16 cellular contexts compared by ENCODE assay signal in genomic region chr13:65460136-65460535, GRCh38.
A peak's percentile ranks its signal among the peaks of the same experiment; 100 is the strongest.
DNase-seq lines count a peak whose midpoint lies in the region; ATAC-seq and TF ChIP-seq lines count a peak whose summit lies in the region.
"Had no signal": no experiment of that assay in that cellular context is flagged by ENCODE, and none has a peak within 500 bp of the region (broad histone marks: within the 10 kb centered on the region; RNA-seq: fewer than 3 reads in every experiment).

No MANE protein-coding gene starts in this region.

- H3K23ac ChIP-seq in IMR-90 (ENCODE audit: low read depth, low read length), result no peak overlapping the region
- H3K23ac ChIP-seq in mesenchymal stem cell (ENCODE audit: low read length in 2 of 2), result no peak overlapping the region

- H3K9me1 ChIP-seq in IMR-90 (ENCODE audit: insufficient read depth, low read length), result no peaks in the 10 kb centered on the region

- H2BK15ac ChIP-seq in IMR-90 (ENCODE audit: low read depth, low read length), result no peak overlapping the region
- H2BK15ac ChIP-seq in mesenchymal stem cell (ENCODE audit: low read depth, poor library complexity, severe bottlenecking), result no peak overlapping the region

- H3K4ac ChIP-seq in IMR-90 (ENCODE audit: low read depth, low read length) (no peak overlapping the region), mesenchymal stem cell (ENCODE audit: low read depth in 1 of 2, low read length in 2 of 2) (no peak overlapping the region)

- H2BK120ac ChIP-seq in IMR-90 (ENCODE audit: low read depth, low read length) (no peak overlapping the region), mesenchymal stem cell (ENCODE audit: low read depth, low read length) (no peak overlapping the region)

- dilution Hi-C loops in IMR-90 (cut with HindIII; ENCODE audit: low sequenced_read_pairs, unreplicated experiment), result no loop called here

- no peak overlapping the region for H4K91ac ChIP-seq in IMR-90 (ENCODE audit: insufficient read depth, low read depth, low read length)
- H4K91ac ChIP-seq in mesenchymal stem cell (ENCODE audit: low read length), result no peak overlapping the region

- H3K4me1 ChIP-seq in IMR-90 (ENCODE audit: control insufficient read depth, insufficient read depth, low read length) (peaks cover 4% of the 10 kb centered on the region; the same call in 1 of the 2 replicates), mesenchymal stem cell (ENCODE audit: control insufficient read depth, insufficient read depth, low read depth, low read length) (no peaks in the 10 kb centered on the region), prostate gland (replicated peaks) (no peaks in the 10 kb centered on the region)

- H2AFZ ChIP-seq in IMR-90 (replicated peaks; ENCODE audit: low read length, poor library complexity), result no peak overlapping the region
- no peak overlapping the region for H2AFZ ChIP-seq in mesenchymal stem cell (ENCODE audit: low read depth, low read length)

- TF ChIP-seq POLR2A in IMR-90 (IDR thresholded peaks at IDR 0.05; ENCODE audit: low read depth, low read length) (no peak), prostate gland (IDR thresholded peaks at IDR 0.05) (no peak)

- H3K79me1 ChIP-seq in IMR-90 (ENCODE audit: low read depth in 1 of 2, low read length in 2 of 2) (no peaks in the 10 kb centered on the region), mesenchymal stem cell (replicated peaks; ENCODE audit: low read length, poor library complexity, severe bottlenecking) (no peaks in the 10 kb centered on the region)

- H3K36me3 ChIP-seq in IMR-90 (ENCODE audit: control insufficient read depth, insufficient read depth, low read length) (no peaks in the 10 kb centered on the region), mesenchymal stem cell (ENCODE audit: control insufficient read depth in 1 of 2, insufficient read depth in 2 of 2, low read depth in 1 of 2, low read length in 2 of 2) (no peaks in the 10 kb centered on the region), prostate gland (no peaks in the 10 kb centered on the region)

- no peak for TF ChIP-seq RAD21 in IMR-90 (IDR thresholded peaks at IDR 0.05; ENCODE audit: low read length)

- H2AK5ac ChIP-seq in IMR-90 (ENCODE audit: low read depth, low read length) (no peak overlapping the region), mesenchymal stem cell (ENCODE audit: low read length, severe bottlenecking) (no peak overlapping the region)

- H4K8ac ChIP-seq in IMR-90 (ENCODE audit: low read depth in 2 of 2, low read length in 2 of 2) (no peak overlapping the region; a peak in 1 of 4 replicates), mesenchymal stem cell (ENCODE audit: low read length) (no peak overlapping the region)

- H2BK5ac ChIP-seq in IMR-90 (ENCODE audit: low read depth, low read length, poor library complexity, severe bottlenecking) (no peak overlapping the region), mesenchymal stem cell (ENCODE audit: low read depth, low read length, poor library complexity, severe bottlenecking) (no peak overlapping the region)

- H2BK20ac ChIP-seq in IMR-90 (ENCODE audit: low read depth, low read length), result no peak overlapping the region

- no peak overlapping the region for H3K56ac ChIP-seq in IMR-90 (ENCODE audit: extremely low read depth, insufficient read depth, low read length)

- no peak overlapping the region for H3K14ac ChIP-seq in IMR-90 (replicated peaks; ENCODE audit: low read depth, low read length)
- no peak overlapping the region for H3K14ac ChIP-seq in mesenchymal stem cell (ENCODE audit: low read length in 2 of 2)

- no peak overlapping the region for H4K5ac ChIP-seq in IMR-90 (ENCODE audit: low read depth, low read length)

- no peak overlapping the region for H3K4me2 ChIP-seq in IMR-90 (ENCODE audit: low read depth, low read length)
- no peak overlapping the region for H3K4me2 ChIP-seq in mesenchymal stem cell (ENCODE audit: low read length, poor library complexity, severe bottlenecking)

- no peak overlapping the region for H3K4me3 ChIP-seq in IMR-90 (ENCODE audit: insufficient read depth, low read depth, low read length)
- H3K4me3 ChIP-seq in mesenchymal stem cell (ENCODE audit: insufficient read depth in 1 of 2, low read depth in 1 of 2, low read length in 2 of 2), result no peak overlapping the region
- no peak overlapping the region for H3K4me3 ChIP-seq in prostate gland

- CTCF ChIA-PET in IMR-90 (lab: Yijun Ruan, JAX), result no interaction called here

- H3K9me3 ChIP-seq in IMR-90 (ENCODE audit: control insufficient read depth, insufficient read depth, low read length) (no peaks in the 10 kb centered on the region), mesenchymal stem cell (ENCODE audit: control insufficient read depth, low read length) (no peaks in the 10 kb centered on the region), prostate gland (no peaks in the 10 kb centered on the region)

- no TSS peak for BruUV-seq in IMR-90 (replicated peaks; lab: Mats Ljungman, UMichigan)

- no peaks in the 10 kb centered on the region for H4K20me1 ChIP-seq in IMR-90 (ENCODE audit: insufficient read depth, low read length)

- H3K18ac ChIP-seq in IMR-90 (ENCODE audit: low read depth, low read length), result no peak overlapping the region
- no peak overlapping the region for H3K18ac ChIP-seq in mesenchymal stem cell (ENCODE audit: low read depth in 1 of 2, low read length in 2 of 2)

- H3K9ac ChIP-seq in IMR-90 (ENCODE audit: low read depth, low read length) (no peak overlapping the region), mesenchymal stem cell (ENCODE audit: low read length) (no peak overlapping the region)

- H3K27me3 ChIP-seq in IMR-90 (ENCODE audit: control insufficient read depth, insufficient read depth, low read length), result no peaks in the 10 kb centered on the region
- no peaks in the 10 kb centered on the region for H3K27me3 ChIP-seq in mesenchymal stem cell (ENCODE audit: control insufficient read depth in 1 of 2, insufficient read depth in 1 of 2, low read length in 2 of 2)
- H3K27me3 ChIP-seq in prostate gland (replicated peaks; ENCODE audit: insufficient read depth), result no peaks in the 10 kb centered on the region

- intact Hi-C loops in IMR-90 (cut with micrococcal nuclease) (no loop called here), prostate gland (cut with DNase I) (no loop called here)

- POLR2A ChIA-PET in IMR-90 (lab: Charles Lee; ENCODE audit: unreplicated experiment), result no interaction called here

- ATAC-seq in IMR-90 (ENCODE audit: low read depth) (peak; percentile 79), GM18858 (IDR thresholded peaks at IDR 0.05; ENCODE audit: unreplicated experiment) (no peak)
- ATAC-seq: HCT116 had no signal

- no peak overlapping the region for H2BK12ac ChIP-seq in mesenchymal stem cell (ENCODE audit: low read length in 2 of 2)

- WGBS in IMR-90 (ENCODE audit: extremely low coverage in 2 of 2, insufficient read length in 1 of 2), 2 experiments, result no CpG with 5 or more reads among the region's 1 CpG
- no CpG with 5 or more reads among the region's 1 CpG for WGBS in mesenchymal stem cell
- 86% methylated on average over 1 of the region's 1 CpG for WGBS in prostate gland

- no peak for TF ChIP-seq CTCF in IMR-90 (conservative IDR thresholded peaks at IDR 0.05; ENCODE audit: low read depth, low read length)
- TF ChIP-seq CTCF in prostate gland (IDR thresholded peaks at IDR 0.05), result no peak

- in situ Hi-C loops in IMR-90 (cut with MboI; ENCODE audit: low sequenced_read_pairs), result no loop called here

- H3K27ac ChIP-seq in IMR-90 (ENCODE audit: insufficient read depth, low read length) (no peak overlapping the region), mesenchymal stem cell (ENCODE audit: low read length, poor library complexity, severe bottlenecking) (no peak overlapping the region), prostate gland (no peak overlapping the region)

- DNase-seq in GM03348 (ENCODE audit: low spot score) (peak; percentile 1), IMR-90 (peak; percentile 85), dedifferentiated amniotic fluid mesenchymal stem cell (ENCODE audit: extremely low spot score) (peak; percentile 35), mesenchymal stem cell (peak; percentile 14), prostate gland (ENCODE audit: low spot score) (no peak), Kasumi-1 (lab: John Stamatoyannopoulos, UW) (no peak), NCI-H2081 (lab: John Stamatoyannopoulos, UW) (no peak)
- DNase-seq: AML-193, DMS 273 treated with DMSO at 0.1 percent for 48 hours, Karpas-422, MM.1S, NCI-H1092 treated with DMSO at 0.1 percent for 48 hours, NCI-H2227 treated with DMSO at 0.1 percent for 48 hours, NCI-H524 had no signal

- no peak overlapping the region for H2AK9ac ChIP-seq in IMR-90 (replicated peaks; ENCODE audit: low read depth, low read length, poor library complexity)

TF ChIP-seq in IMR-90, 13 proteins besides CTCF, POLR2A, EP300 and RAD21:
- TF ChIP-seq RCOR1 (IDR thresholded peaks at IDR 0.05; ENCODE audit: insufficient replicate concordance, low read length) (peak; percentile 68), FOS (IDR thresholded peaks at IDR 0.05; ENCODE audit: low read depth, low read length) (no peak)

Comparison
In these comparisons a context has a peak if more than half of its experiments do, and no peak if none do; other contexts are left out.
1. DNase-seq: peak in GM03348 (single experiment), IMR-90 (single experiment), dedifferentiated amniotic fluid mesenchymal stem cell (single experiment) and mesenchymal stem cell (single experiment); none in prostate gland (single experiment), Kasumi-1 (0 of 2) and NCI-H2081 (0 of 2).